Comparison of ENCODE assay signal across 8 cellular contexts in genomic region chr1:157490337-157491165, GRCh38.
DNase-seq lines count a peak whose midpoint lies in the region; ATAC-seq and TF ChIP-seq lines count a peak whose summit lies in the region.

No MANE protein-coding gene starts in this region.

- no peaks in the 10 kb centered on the region for H3K4me1 ChIP-seq in Karpas-422 (ENCODE audit: low read length)
- H3K4me1 ChIP-seq in smooth muscle cell (ENCODE audit: low read depth): no peaks in the 10 kb centered on the region

- no peaks in the 10 kb centered on the region for H3K9me3 Mint-ChIP-seq in activated naive CD8-positive, alpha-beta T cell treated with anti-CD3 and anti-CD28 coated beads, Interleukin-2, amount 10 ng/mL, durations not matched to agents 7 days and 5 days

- H3K9ac ChIP-seq in Karpas-422 (ENCODE audit: low read length) (no peak overlapping the region), smooth muscle cell (ENCODE audit: low read depth) (no peak overlapping the region)

- no peaks in the 10 kb centered on the region for H3F3A ChIP-seq in smooth muscle cell (ENCODE audit: low read depth)

- H3K27me3 Mint-ChIP-seq in activated naive CD8-positive, alpha-beta T cell treated with anti-CD3 and anti-CD28 coated beads, Interleukin-2, amount 10 ng/mL, durations not matched to agents 7 days and 5 days: peaks cover 29% of the 10 kb centered on the region

- WGBS in smooth muscle cell (ENCODE audit: low lambda C conversion rate): 46% methylated on average over 18 of the region's 18 CpGs

- no peaks in the 10 kb centered on the region for H3K79me2 ChIP-seq in Karpas-422 (ENCODE audit: low read length)
- no peaks in the 10 kb centered on the region for H3K79me2 ChIP-seq in smooth muscle cell (ENCODE audit: low read depth)

- peaks cover 4% of the 10 kb centered on the region for H3K4me1 Mint-ChIP-seq in activated naive CD8-positive, alpha-beta T cell treated with anti-CD3 and anti-CD28 coated beads, Interleukin-2, amount 10 ng/mL, durations not matched to agents 7 days and 5 days

- TF ChIP-seq CTCF in smooth muscle cell (IDR thresholded peaks at IDR 0.05; ENCODE audit: borderline replicate concordance, insufficient read depth, poor library complexity, severe bottlenecking): peak; percentile 73

- H3K4me2 ChIP-seq in Karpas-422 (ENCODE audit: low read depth, low read length, poor library complexity, severe bottlenecking) (no peak overlapping the region), smooth muscle cell (no peak overlapping the region)

- H4K20me1 ChIP-seq in Karpas-422 (ENCODE audit: insufficient read depth, low read depth, low read length) (no peaks in the 10 kb centered on the region), smooth muscle cell (ENCODE audit: low read depth) (no peaks in the 10 kb centered on the region)

- peak; percentile 66 for ATAC-seq in activated naive CD8-positive, alpha-beta T cell treated with anti-CD3 and anti-CD28 coated beads, Interleukin-2, amount 10 ng/mL, durations not matched to agents 7 days and 5 days (ENCODE audit: low read depth)
- ATAC-seq in HG03139 (IDR thresholded peaks at IDR 0.05; ENCODE audit: unreplicated experiment) (no peak), HG03378 (IDR thresholded peaks at IDR 0.05; ENCODE audit: unreplicated experiment) (no peak)

- H3K27me3 ChIP-seq in Karpas-422 (ENCODE audit: low read length) (no peaks in the 10 kb centered on the region), smooth muscle cell (ENCODE audit: low read depth) (no peaks in the 10 kb centered on the region)

- DNase-seq in EH (ENCODE audit: low read depth) (peak; percentile 65), Karpas-422 (peak; percentile 89), RPMI8226 (peak; percentile 89), hepatic stellate cell (ENCODE audit: low spot score) (peak; percentile 50), smooth muscle cell (lab: John Stamatoyannopoulos, UW; ENCODE audit: unreplicated experiment) (peak; percentile 38)
- DNase-seq in activated naive CD8-positive, alpha-beta T cell treated with anti-CD3 and anti-CD28 coated beads, Interleukin-2, amount 10 ng/mL, durations not matched to agents 7 days and 5 days: peak; percentile 73

- H3K27ac ChIP-seq in Karpas-422 (ENCODE audit: low read length): no peak overlapping the region
- H3K27ac ChIP-seq in smooth muscle cell (ENCODE audit: low read depth): no peak overlapping the region

- no peak overlapping the region for H3K4me3 ChIP-seq in Karpas-422 (ENCODE audit: low read length)
- no peak overlapping the region for H3K4me3 ChIP-seq in smooth muscle cell

- POLR2A ChIA-PET in activated naive CD8-positive, alpha-beta T cell treated with anti-CD3 and anti-CD28 coated beads, Interleukin-2, amount 10 ng/mL, durations not matched to agents 7 days and 5 days (lab: Charles Lee): no interaction called here

- no peaks in the 10 kb centered on the region for H3K36me3 Mint-ChIP-seq in activated naive CD8-positive, alpha-beta T cell treated with anti-CD3 and anti-CD28 coated beads, Interleukin-2, amount 10 ng/mL, durations not matched to agents 7 days and 5 days

- H3K27ac Mint-ChIP-seq in activated naive CD8-positive, alpha-beta T cell treated with anti-CD3 and anti-CD28 coated beads, Interleukin-2, amount 10 ng/mL, durations not matched to agents 7 days and 5 days: no peak overlapping the region

- H3K36me3 ChIP-seq in Karpas-422 (ENCODE audit: insufficient read depth, low read length) (no peaks in the 10 kb centered on the region), smooth muscle cell (ENCODE audit: low read depth) (no peaks in the 10 kb centered on the region)

- H3K9me2 ChIP-seq in Karpas-422 (replicated peaks; ENCODE audit: insufficient read depth, low read length): no peaks in the 10 kb centered on the region

- H3K4me3 Mint-ChIP-seq in activated naive CD8-positive, alpha-beta T cell treated with anti-CD3 and anti-CD28 coated beads, Interleukin-2, amount 10 ng/mL, durations not matched to agents 7 days and 5 days: no peak overlapping the region

- 0 out of 2 replicates have a peak overlapping the region, but pooled peaks have one; percentile 34 for H2AFZ ChIP-seq in Karpas-422 (ENCODE audit: low read length)
- H2AFZ ChIP-seq in smooth muscle cell (ENCODE audit: low read depth): no peak overlapping the region

- H3K9me3 ChIP-seq in Karpas-422 (ENCODE audit: low read length) (no peaks in the 10 kb centered on the region), smooth muscle cell (replicated peaks; ENCODE audit: low read depth) (no peaks in the 10 kb centered on the region)

Comparison
In these comparisons a context has a peak if more than half of its experiments do, and no peak if none do; other contexts are left out.
1. DNase-seq: peak in every context shown above with its lines; median percentile 89 in Karpas-422; 89 in RPMI8226; 73 in activated naive CD8-positive, alpha-beta T cell treated with anti-CD3 and anti-CD28 coated beads, Interleukin-2, amount 10 ng/mL, durations not matched to agents 7 days and 5 days; 65 in EH; 50 in hepatic stellate cell; 38 in smooth muscle cell.